ENCODE assay signal across 1 cellular context in genomic region chr19:34994643-34995471, GRCh38.
TF ChIP-seq lines count a peak whose summit lies in the region.

No MANE protein-coding gene starts in this region.

TF ChIP-seq in HepG2, 621 proteins besides CTCF, POLR2A, EP300 and RAD21 (continued from another document and continues in another):
- TF ChIP-seq SMYD3 (CRISPR knock-in tag; IDR thresholded peaks at IDR 0.05) = peak; percentile 60; the same call in 1 of the 2 replicates
- TF ChIP-seq, protein P1, sequence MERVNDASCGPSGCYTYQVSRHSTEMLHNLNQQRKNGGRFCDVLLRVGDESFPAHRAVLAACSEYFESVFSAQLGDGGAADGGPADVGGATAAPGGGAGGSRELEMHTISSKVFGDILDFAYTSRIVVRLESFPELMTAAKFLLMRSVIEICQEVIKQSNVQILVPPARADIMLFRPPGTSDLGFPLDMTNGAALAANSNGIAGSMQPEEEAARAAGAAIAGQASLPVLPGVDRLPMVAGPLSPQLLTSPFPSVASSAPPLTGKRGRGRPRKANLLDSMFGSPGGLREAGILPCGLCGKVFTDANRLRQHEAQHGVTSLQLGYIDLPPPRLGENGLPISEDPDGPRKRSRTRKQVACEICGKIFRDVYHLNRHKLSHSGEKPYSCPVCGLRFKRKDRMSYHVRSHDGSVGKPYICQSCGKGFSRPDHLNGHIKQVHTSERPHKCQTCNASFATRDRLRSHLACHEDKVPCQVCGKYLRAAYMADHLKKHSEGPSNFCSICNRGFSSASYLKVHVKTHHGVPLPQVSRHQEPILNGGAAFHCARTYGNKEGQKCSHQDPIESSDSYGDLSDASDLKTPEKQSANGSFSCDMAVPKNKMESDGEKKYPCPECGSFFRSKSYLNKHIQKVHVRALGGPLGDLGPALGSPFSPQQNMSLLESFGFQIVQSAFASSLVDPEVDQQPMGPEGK (CRISPR knock-in tag; IDR thresholded peaks at IDR 0.05) = peak; percentile 94
- TF ChIP-seq CBX5 (CRISPR knock-in tag; IDR thresholded peaks at IDR 0.05; ENCODE audit: borderline replicate concordance) = peak; percentile 46; the same call in 1 of the 2 replicates
- TF ChIP-seq, protein P2, sequence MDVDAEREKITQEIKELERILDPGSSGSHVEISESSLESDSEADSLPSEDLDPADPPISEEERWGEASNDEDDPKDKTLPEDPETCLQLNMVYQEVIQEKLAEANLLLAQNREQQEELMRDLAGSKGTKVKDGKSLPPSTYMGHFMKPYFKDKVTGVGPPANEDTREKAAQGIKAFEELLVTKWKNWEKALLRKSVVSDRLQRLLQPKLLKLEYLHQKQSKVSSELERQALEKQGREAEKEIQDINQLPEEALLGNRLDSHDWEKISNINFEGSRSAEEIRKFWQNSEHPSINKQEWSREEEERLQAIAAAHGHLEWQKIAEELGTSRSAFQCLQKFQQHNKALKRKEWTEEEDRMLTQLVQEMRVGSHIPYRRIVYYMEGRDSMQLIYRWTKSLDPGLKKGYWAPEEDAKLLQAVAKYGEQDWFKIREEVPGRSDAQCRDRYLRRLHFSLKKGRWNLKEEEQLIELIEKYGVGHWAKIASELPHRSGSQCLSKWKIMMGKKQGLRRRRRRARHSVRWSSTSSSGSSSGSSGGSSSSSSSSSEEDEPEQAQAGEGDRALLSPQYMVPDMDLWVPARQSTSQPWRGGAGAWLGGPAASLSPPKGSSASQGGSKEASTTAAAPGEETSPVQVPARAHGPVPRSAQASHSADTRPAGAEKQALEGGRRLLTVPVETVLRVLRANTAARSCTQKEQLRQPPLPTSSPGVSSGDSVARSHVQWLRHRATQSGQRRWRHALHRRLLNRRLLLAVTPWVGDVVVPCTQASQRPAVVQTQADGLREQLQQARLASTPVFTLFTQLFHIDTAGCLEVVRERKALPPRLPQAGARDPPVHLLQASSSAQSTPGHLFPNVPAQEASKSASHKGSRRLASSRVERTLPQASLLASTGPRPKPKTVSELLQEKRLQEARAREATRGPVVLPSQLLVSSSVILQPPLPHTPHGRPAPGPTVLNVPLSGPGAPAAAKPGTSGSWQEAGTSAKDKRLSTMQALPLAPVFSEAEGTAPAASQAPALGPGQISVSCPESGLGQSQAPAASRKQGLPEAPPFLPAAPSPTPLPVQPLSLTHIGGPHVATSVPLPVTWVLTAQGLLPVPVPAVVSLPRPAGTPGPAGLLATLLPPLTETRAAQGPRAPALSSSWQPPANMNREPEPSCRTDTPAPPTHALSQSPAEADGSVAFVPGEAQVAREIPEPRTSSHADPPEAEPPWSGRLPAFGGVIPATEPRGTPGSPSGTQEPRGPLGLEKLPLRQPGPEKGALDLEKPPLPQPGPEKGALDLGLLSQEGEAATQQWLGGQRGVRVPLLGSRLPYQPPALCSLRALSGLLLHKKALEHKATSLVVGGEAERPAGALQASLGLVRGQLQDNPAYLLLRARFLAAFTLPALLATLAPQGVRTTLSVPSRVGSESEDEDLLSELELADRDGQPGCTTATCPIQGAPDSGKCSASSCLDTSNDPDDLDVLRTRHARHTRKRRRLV (CRISPR knock-in tag; IDR thresholded peaks at IDR 0.05) = no peak
- peak; percentile 57; the same call in 1 of the 2 replicates for TF ChIP-seq GATA4 (IDR thresholded peaks at IDR 0.05; ENCODE audit: borderline replicate concordance, low read depth)
- peak; percentile 66; the same call in 1 of the 2 replicates for TF ChIP-seq KDM5B (CRISPR knock-in tag; IDR thresholded peaks at IDR 0.05; ENCODE audit: borderline replicate concordance)
- TF ChIP-seq FOXP1 (IDR thresholded peaks at IDR 0.05) = no peak
- peak; percentile 77 for TF ChIP-seq FOXP1 (CRISPR knock-in tag; IDR thresholded peaks at IDR 0.05)
- TF ChIP-seq, protein P3, sequence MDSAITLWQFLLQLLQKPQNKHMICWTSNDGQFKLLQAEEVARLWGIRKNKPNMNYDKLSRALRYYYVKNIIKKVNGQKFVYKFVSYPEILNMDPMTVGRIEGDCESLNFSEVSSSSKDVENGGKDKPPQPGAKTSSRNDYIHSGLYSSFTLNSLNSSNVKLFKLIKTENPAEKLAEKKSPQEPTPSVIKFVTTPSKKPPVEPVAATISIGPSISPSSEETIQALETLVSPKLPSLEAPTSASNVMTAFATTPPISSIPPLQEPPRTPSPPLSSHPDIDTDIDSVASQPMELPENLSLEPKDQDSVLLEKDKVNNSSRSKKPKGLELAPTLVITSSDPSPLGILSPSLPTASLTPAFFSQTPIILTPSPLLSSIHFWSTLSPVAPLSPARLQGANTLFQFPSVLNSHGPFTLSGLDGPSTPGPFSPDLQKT (CRISPR knock-in tag; IDR thresholded peaks at IDR 0.05; ENCODE audit: borderline replicate concordance) = no peak
- peak; percentile 7; the same call in 1 of the 2 replicates for TF ChIP-seq SALL2 (CRISPR knock-in tag; IDR thresholded peaks at IDR 0.05)
- TF ChIP-seq EED (CRISPR knock-in tag; IDR thresholded peaks at IDR 0.05) = no peak
- peak; percentile 60 for TF ChIP-seq ISL2 (CRISPR knock-in tag; IDR thresholded peaks at IDR 0.05)
- TF ChIP-seq ARID4A (CRISPR knock-in tag; IDR thresholded peaks at IDR 0.05; ENCODE audit: borderline replicate concordance) = peak; percentile 76; the same call in 1 of the 2 replicates
- TF ChIP-seq MYC (CRISPR knock-in tag; IDR thresholded peaks at IDR 0.05; ENCODE audit: borderline replicate concordance) = peak; percentile 59; the same call in 1 of the 2 replicates
- no peak for TF ChIP-seq MBNL3 (CRISPR knock-in tag; conservative IDR thresholded peaks at IDR 0.05)
- TF ChIP-seq MEF2D (CRISPR knock-in tag; IDR thresholded peaks at IDR 0.05) = no peak
- TF ChIP-seq ZNF780A (CRISPR knock-in tag; IDR thresholded peaks at IDR 0.05) = no peak
- TF ChIP-seq PCBP2 (optimal IDR thresholded peaks at IDR 0.05; ENCODE audit: low read depth, low read length, poor library complexity, severe bottlenecking) = no peak
- no peak for TF ChIP-seq LCORL (IDR thresholded peaks at IDR 0.05)
- peak; percentile 86 for TF ChIP-seq LCORL (CRISPR knock-in tag; IDR thresholded peaks at IDR 0.05)
- TF ChIP-seq SCMH1 (CRISPR knock-in tag; IDR thresholded peaks at IDR 0.05; ENCODE audit: borderline replicate concordance) = no peak
- no peak for TF ChIP-seq ZNF280D (CRISPR knock-in tag; IDR thresholded peaks at IDR 0.05)
- peak; percentile 86 for TF ChIP-seq CBFB (CRISPR knock-in tag; IDR thresholded peaks at IDR 0.05)
- TF ChIP-seq, protein P4, sequence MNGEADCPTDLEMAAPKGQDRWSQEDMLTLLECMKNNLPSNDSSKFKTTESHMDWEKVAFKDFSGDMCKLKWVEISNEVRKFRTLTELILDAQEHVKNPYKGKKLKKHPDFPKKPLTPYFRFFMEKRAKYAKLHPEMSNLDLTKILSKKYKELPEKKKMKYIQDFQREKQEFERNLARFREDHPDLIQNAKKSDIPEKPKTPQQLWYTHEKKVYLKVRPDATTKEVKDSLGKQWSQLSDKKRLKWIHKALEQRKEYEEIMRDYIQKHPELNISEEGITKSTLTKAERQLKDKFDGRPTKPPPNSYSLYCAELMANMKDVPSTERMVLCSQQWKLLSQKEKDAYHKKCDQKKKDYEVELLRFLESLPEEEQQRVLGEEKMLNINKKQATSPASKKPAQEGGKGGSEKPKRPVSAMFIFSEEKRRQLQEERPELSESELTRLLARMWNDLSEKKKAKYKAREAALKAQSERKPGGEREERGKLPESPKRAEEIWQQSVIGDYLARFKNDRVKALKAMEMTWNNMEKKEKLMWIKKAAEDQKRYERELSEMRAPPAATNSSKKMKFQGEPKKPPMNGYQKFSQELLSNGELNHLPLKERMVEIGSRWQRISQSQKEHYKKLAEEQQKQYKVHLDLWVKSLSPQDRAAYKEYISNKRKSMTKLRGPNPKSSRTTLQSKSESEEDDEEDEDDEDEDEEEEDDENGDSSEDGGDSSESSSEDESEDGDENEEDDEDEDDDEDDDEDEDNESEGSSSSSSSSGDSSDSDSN (CRISPR knock-in tag; IDR thresholded peaks at IDR 0.05) = peak; percentile 42; the same call in 1 of the 2 replicates
- TF ChIP-seq IRX3 (CRISPR knock-in tag; IDR thresholded peaks at IDR 0.05; ENCODE audit: borderline replicate concordance, low read depth) = no peak
- TF ChIP-seq HNF1A (IDR thresholded peaks at IDR 0.05; ENCODE audit: low read depth) = peak; percentile 76
- peak; percentile 83; the same call in 1 of the 2 replicates for TF ChIP-seq HNF1A (CRISPR knock-in tag; IDR thresholded peaks at IDR 0.05; ENCODE audit: borderline replicate concordance)
- 0 out of 2 replicates have a peak, but pooled peaks have one; percentile 10 for TF ChIP-seq ZNF446 (CRISPR knock-in tag; IDR thresholded peaks at IDR 0.05)
- TF ChIP-seq CCDC6 (CRISPR knock-in tag; IDR thresholded peaks at IDR 0.05) = 0 out of 2 replicates have a peak, but pooled peaks have one; percentile 27
- TF ChIP-seq HES4 (CRISPR knock-in tag; IDR thresholded peaks at IDR 0.05; ENCODE audit: borderline replicate concordance) = no peak
- TF ChIP-seq NCOA1 (CRISPR knock-in tag; IDR thresholded peaks at IDR 0.05) = no peak
- no peak for TF ChIP-seq PRPF4 (IDR thresholded peaks at IDR 0.05; ENCODE audit: low read depth, low read length, poor library complexity, severe bottlenecking)
- TF ChIP-seq ZNF713 (CRISPR knock-in tag; IDR thresholded peaks at IDR 0.05) = no peak
- peak; percentile 50 for TF ChIP-seq ASH2L (IDR thresholded peaks at IDR 0.05; ENCODE audit: insufficient read length, low read depth, low read length)
